ENCODE assay signal across 8 cellular contexts in the genomic region with DNA sequence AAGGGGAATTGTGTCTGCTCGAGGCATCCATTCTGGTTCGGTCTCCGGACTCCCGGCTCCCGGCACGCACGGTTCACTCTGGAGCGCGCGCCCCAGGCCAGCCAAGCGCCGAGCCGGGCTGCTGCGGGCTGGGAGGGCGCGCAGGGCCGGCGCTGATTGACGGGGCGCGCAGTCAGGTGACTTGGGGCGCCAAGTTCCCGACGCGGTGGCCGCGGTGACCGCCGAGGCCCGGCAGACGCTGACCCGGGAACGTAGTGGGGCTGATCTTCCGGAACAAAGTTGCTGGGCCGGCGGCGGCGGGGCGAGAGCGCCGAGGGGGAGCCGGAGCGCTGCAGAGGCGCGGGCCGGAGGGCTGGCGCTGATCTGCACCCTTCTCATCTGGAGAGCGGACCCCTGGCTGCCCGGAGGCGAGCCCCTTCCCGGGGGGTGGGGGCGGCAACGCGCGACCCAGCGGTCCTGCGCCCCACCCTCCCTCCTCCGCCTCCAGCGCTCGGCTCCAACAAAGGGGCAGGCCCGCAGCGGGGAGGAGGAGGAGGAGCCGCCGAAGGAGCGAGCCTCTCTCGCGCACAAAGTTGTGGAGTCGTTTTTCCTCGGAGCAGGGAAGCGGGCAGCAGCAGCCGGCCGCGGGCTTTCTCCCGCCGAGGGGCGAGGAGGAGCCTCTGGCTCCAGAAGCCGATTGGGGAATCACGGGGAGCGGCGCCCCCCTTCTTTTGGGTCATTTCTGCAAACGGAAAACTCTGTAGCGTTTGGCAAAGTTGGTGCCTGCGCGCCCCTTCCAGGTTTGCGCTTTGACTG. TPM values are rescaled to one million over a fixed set of nuclear protein-coding genes. Genes with fewer than 3 reads are reported as not detected.
DNase-seq lines count a peak whose midpoint lies in the region; ATAC-seq and TF ChIP-seq lines count a peak whose summit lies in the region.

A gene (plus strand): TSS at position 583 of the 795 bp plus-strand sequence. CDS start 6,494 bp downstream, outside the sequence.

- WGBS in thyroid gland, 2 donors, result 0% methylated on average over 54 to 56 of the region's 85 CpGs

- H3K9me3 Mint-ChIP-seq in nephron progenitor cell, result no peaks in the 10 kb centered on the region

- H3K4me3 ChIP-seq in foreskin fibroblast (ENCODE audit: low read depth in 1 of 2, low read length in 2 of 2) (peak within 1 kb of the TSS; percentile 91 to 92), thyroid gland (replicated peaks in 1 of 3) (peak within 1 kb of the TSS; percentile 67 to 83 (median 70))

- intact Hi-C loops in thyroid gland (cut with DNase I), result loop anchor here (10.0 kb wide), 2 partner anchors 50 to 190 kb away; no protein-coding TSS in a partner anchor

- H3K36me3 Mint-ChIP-seq in nephron progenitor cell (ENCODE audit: low read depth), result peaks cover 10% of the 10 kb centered on the region

- peak; percentile 67 for ATAC-seq in GM19023 (IDR thresholded peaks at IDR 0.05; ENCODE audit: unreplicated experiment)
- peak; percentile 64 for ATAC-seq in HG03196 (IDR thresholded peaks at IDR 0.05; ENCODE audit: unreplicated experiment)

- no peaks in the 10 kb centered on the region for H3K27me3 ChIP-seq in thyroid gland

- DNase-seq in AG09319 (ENCODE audit: extremely low read depth, low read depth), result peak; percentile 67
- peak; percentile 92 for DNase-seq in RPMI7951 (ENCODE audit: low read depth)
- peak; percentile 46 for DNase-seq in activated naive CD4-positive, alpha-beta T cell treated with Interleukin-2 at 50 U/mL for 16 hours
- DNase-seq in foreskin fibroblast, result peak; percentile 83 to 93
- DNase-seq in nephron progenitor cell, result peak; percentile 85
- peak; percentile 88 for DNase-seq in thyroid gland

- H3K4me3 Mint-ChIP-seq in nephron progenitor cell, result peak within 1 kb of the TSS; percentile 94

- TF ChIP-seq POLR2A in thyroid gland (IDR thresholded peaks at IDR 0.05), result peak; percentile 18 to 86

- no peaks in the 10 kb centered on the region for H3K36me3 ChIP-seq in thyroid gland

- H3K27me3 Mint-ChIP-seq in nephron progenitor cell (ENCODE audit: low read depth, poor library complexity), result peaks cover 2% of the 10 kb centered on the region

- peaks cover 26% of the 10 kb centered on the region for H3K4me1 Mint-ChIP-seq in nephron progenitor cell

- H3K4me1 ChIP-seq in thyroid gland, result peaks cover 10 to 15% of the 10 kb centered on the region in 2 donors

- H3K9me3 ChIP-seq in thyroid gland, result no peaks in the 10 kb centered on the region

- TF ChIP-seq CTCF in AG09319 (IDR thresholded peaks at IDR 0.05; ENCODE audit: low read depth, low read length) (no peak; the same call in 1 of the 2 replicates), foreskin fibroblast (IDR thresholded peaks at IDR 0.05; ENCODE audit: low read depth, low read length) (no peak), nephron progenitor cell (IDR thresholded peaks at IDR 0.05) (no peak), thyroid gland (IDR thresholded peaks at IDR 0.05) (peak in 1 of 6 experiments; percentile 13)

- peak within 1 kb of the TSS; percentile 88 to 99 (median 98) for H3K27ac ChIP-seq in thyroid gland

- peak within 1 kb of the TSS; percentile 99 for H3K27ac Mint-ChIP-seq in nephron progenitor cell

RNA-seq across cellular contexts. Expression of the gene that starts here (rescaled TPM):
- 54.3 and 70.0 TPM in 2 replicates for total RNA-seq in RPMI7951 (2014; rRNA removed; shearing (Covaris generic))
- total RNA-seq in thyroid gland, result 100 to 1,000 TPM; 383 to 473 (median 415) TPM

Comparison
In these comparisons a context has a peak if more than half of its experiments do, and no peak if none do; other contexts are left out.
1. Peak in every context shown above with its lines: DNase-seq, ATAC-seq, H3K4me3 ChIP-seq and H3K27ac ChIP-seq.